Comparison of ENCODE assay signal across 10 cellular contexts in the genomic region with DNA sequence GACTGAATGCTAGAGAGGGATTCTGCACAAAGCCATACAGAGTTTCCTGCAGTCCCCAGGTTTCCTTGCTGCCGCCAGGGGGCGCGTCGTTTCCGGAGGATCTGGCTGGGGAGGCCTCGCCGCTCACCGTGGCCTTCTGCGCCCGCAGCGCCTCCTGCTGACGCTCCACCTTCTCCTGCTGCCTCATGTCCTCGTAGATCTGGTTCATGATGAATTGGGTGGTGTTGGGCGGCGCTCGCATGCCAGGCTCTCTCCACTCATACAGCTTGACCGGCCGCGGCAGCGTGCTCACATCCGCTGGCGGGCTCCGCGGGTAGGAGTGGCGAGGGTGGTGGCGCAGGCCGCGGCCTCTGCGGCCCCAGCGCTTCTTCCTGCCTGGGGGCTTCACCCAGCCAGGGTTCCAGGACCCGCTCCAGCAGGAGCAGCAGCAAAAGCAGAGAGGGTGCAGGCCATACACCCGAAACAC.
A peak's percentile ranks its signal among the peaks of the same experiment; 100 is the strongest.
DNase-seq lines count a peak whose midpoint lies in the region; ATAC-seq and TF ChIP-seq lines count a peak whose summit lies in the region.
"Had no signal": no experiment of that assay in that cellular context is flagged by ENCODE, and none has a peak within 500 bp of the region (broad histone marks: within the 10 kb centered on the region; RNA-seq: fewer than 3 reads in every experiment).

No MANE protein-coding gene starts in this region.

- H2AFZ ChIP-seq in Loucy (ENCODE audit: low read length), result no peak overlapping the region

- H3K4me1 ChIP-seq in Loucy (ENCODE audit: insufficient read depth, low read length, poor library complexity, severe bottlenecking), result no peaks in the 10 kb centered on the region

- no peak for TF ChIP-seq POLR2A in erythroblast (IDR thresholded peaks at IDR 0.05; ENCODE audit: low read length)

- H3K36me3 ChIP-seq in Loucy (ENCODE audit: insufficient read depth, low read length), result no peaks in the 10 kb centered on the region
- H3K36me3 ChIP-seq: vagina had no signal

- no peaks in the 10 kb centered on the region for H3K27me3 ChIP-seq in Loucy (ENCODE audit: insufficient read depth, low read length, poor library complexity, severe bottlenecking)
- H3K27me3 ChIP-seq: vagina had no signal

- ATAC-seq in HG02588 (IDR thresholded peaks at IDR 0.05; ENCODE audit: unreplicated experiment) (no peak), HG03432 (IDR thresholded peaks at IDR 0.05; ENCODE audit: unreplicated experiment) (no peak)

- 0 out of 2 replicates have a peak, but pooled peaks have one; percentile 16 for TF ChIP-seq CTCF in Loucy (conservative IDR thresholded peaks at IDR 0.05; ENCODE audit: low read length)

- H3F3A ChIP-seq in Loucy (ENCODE audit: low read depth), result no peaks in the 10 kb centered on the region

- peak; percentile 18 to 27 for DNase-seq in activated CD4-positive, alpha-beta T cell treated with anti-CD3 and anti-CD28 coated beads, Interleukin-2, amount 50 U/mL, for 48 hours
- DNase-seq in activated CD4-positive, alpha-beta T cell treated with anti-CD3 and anti-CD28 coated beads, Interleukin-2, amount 50 U/mL, for 4 hours, result no peak
- DNase-seq in erythroblast (lab: John Stamatoyannopoulos, UW) (peak; percentile 40 to 49), DMS79 (lab: John Stamatoyannopoulos, UW) (no peak)
- peak; percentile 3 to 14 for DNase-seq in stimulated activated CD4-positive, alpha-beta T cell treated with anti-CD3 and anti-CD28 coated beads, Interleukin-4, amount 100 ng/mL, for 48 hours (ENCODE audit: low read depth in 2 of 2)
- DNase-seq: NCI-H524 had no signal

- no peak overlapping the region for H3K9ac ChIP-seq in Loucy (ENCODE audit: low read depth, low read length, poor library complexity, severe bottlenecking)

- no peak overlapping the region for H3K4me2 ChIP-seq in Loucy (ENCODE audit: low read depth, low read length, poor library complexity, severe bottlenecking)

- H4K20me1 ChIP-seq in Loucy (ENCODE audit: insufficient read depth, low read length, poor library complexity, severe bottlenecking), result no peaks in the 10 kb centered on the region

- no peaks in the 10 kb centered on the region for H3K79me2 ChIP-seq in Loucy (ENCODE audit: insufficient read depth, low read length)

- H3K9me3 ChIP-seq in Loucy (ENCODE audit: insufficient read depth, low read depth, low read length), result no peaks in the 10 kb centered on the region
- H3K9me3 ChIP-seq: vagina had no signal

- H3K4me3 ChIP-seq in Loucy (ENCODE audit: low read length, poor library complexity, severe bottlenecking), result no peak overlapping the region
- H3K4me3 ChIP-seq: vagina had no signal

- H3K9me2 ChIP-seq in Loucy (replicated peaks; ENCODE audit: low read depth, low read length), result no peaks in the 10 kb centered on the region

Comparison
In these comparisons a context has a peak if more than half of its experiments do, and no peak if none do; other contexts are left out.
1. DNase-seq: peak in activated CD4-positive, alpha-beta T cell treated with anti-CD3 and anti-CD28 coated beads, Interleukin-2, amount 50 U/mL, for 48 hours (2 of 2), erythroblast (2 of 2) and stimulated activated CD4-positive, alpha-beta T cell treated with anti-CD3 and anti-CD28 coated beads, Interleukin-4, amount 100 ng/mL, for 48 hours (2 of 2); none in activated CD4-positive, alpha-beta T cell treated with anti-CD3 and anti-CD28 coated beads, Interleukin-2, amount 50 U/mL, for 4 hours (0 of 2) and DMS79 (single experiment).